17 cellular contexts compared by ENCODE assay signal in genomic region chr5:1660511-1660910, GRCh38.
DNase-seq lines count a peak whose midpoint lies in the region; FAIRE-seq and TF ChIP-seq lines count a peak whose summit lies in the region.
"Had no signal": no experiment of that assay in that cellular context is flagged by ENCODE, and none has a peak within 500 bp of the region (broad histone marks: within the 10 kb centered on the region; RNA-seq: fewer than 3 reads in every experiment).

No MANE protein-coding gene starts in this region.

- TF ChIP-seq EP300 in H1 (IDR thresholded peaks at IDR 0.05; ENCODE audit: borderline replicate concordance in 1 of 2, low read depth in 2 of 2, low read length in 2 of 2), result no peak

- peaks cover 0 to 2% of the 10 kb centered on the region in 2 experiments for H4K20me1 ChIP-seq in H1 (replicated peaks in 1 of 2; ENCODE audit: control insufficient read depth in 1 of 2, insufficient read depth in 2 of 2, low read length in 2 of 2)

- H3K9me3 ChIP-seq in H1 (ENCODE audit: insufficient read depth in 2 of 2, low read depth in 1 of 2, low read length in 1 of 2), result no peaks in the 10 kb centered on the region
- H3K9me3 ChIP-seq: SJSA1 had no signal

- no peak overlapping the region for H3K23ac ChIP-seq in H1 (ENCODE audit: insufficient read length)

- no peak overlapping the region for H2BK20ac ChIP-seq in H1 (ENCODE audit: low read length)

- H3K23me2 ChIP-seq in H1 (ENCODE audit: low read depth, low read length), result no peaks in the 10 kb centered on the region

- FAIRE-seq in GM12891 (lab: Jason Lieb, UNC) (no peak), H1 (lab: Jason Lieb, UNC) (no peak)

- H2AFZ ChIP-seq in H1 (ENCODE audit: low read length), result no peak overlapping the region

- H3K18ac ChIP-seq in H1 (ENCODE audit: extremely low read depth, low read length), result no peak overlapping the region

- H3K79me1 ChIP-seq in H1 (ENCODE audit: low read depth, low read length), result no peaks in the 10 kb centered on the region

- H3K27ac ChIP-seq in H1 (ENCODE audit: low read depth, low read length), result no peak overlapping the region
- H3K27ac ChIP-seq: KMS-11, SJSA1 had no signal

- POLR2A ChIA-PET in H1 (lab: Charles Lee; ENCODE audit: partially characterized antibody), result no interaction called here

- H3K27me3 ChIP-seq in H1 (replicated peaks in 1 of 4; ENCODE audit: control insufficient read depth in 3 of 4, extremely low read depth in 1 of 4, insufficient read depth in 3 of 4, low read length in 3 of 4), result peaks cover 0 to 6% (median 0%) of the 10 kb centered on the region in 4 experiments; a peak in 3 of 7 replicates

- peak overlapping the region; percentile 89 for H2BK15ac ChIP-seq in H1 (ENCODE audit: low read length)

- no peak overlapping the region for H3K4me2 ChIP-seq in H1 (ENCODE audit: insufficient read depth in 1 of 2, low read depth in 2 of 2, low read length in 2 of 2)
- H3K4me2 ChIP-seq: KMS-11 had no signal

- no peak overlapping the region for H3K4ac ChIP-seq in H1 (replicated peaks; ENCODE audit: insufficient read length, low read depth, low read length)

- DNase-seq in 8988T (peak; percentile 10), GM12891 (ENCODE audit: insufficient read length, low spot score) (peak; percentile 6), H1 (ENCODE audit: low read depth in 1 of 2, low spot score in 2 of 2) (no peak), mesenteric fat pad (ENCODE audit: low spot score) (peak; percentile 55), glomerular visceral epithelial cell (ENCODE audit: extremely low spot score) (no peak), NCI-H2196 (lab: John Stamatoyannopoulos, UW; ENCODE audit: unreplicated experiment) (no peak), NCI-H748 treated with DMSO at 0.1 percent for 48 hours (lab: John Stamatoyannopoulos, UW) (no peak), RPMI8226 (no peak)
- DNase-seq: GDM1, NCI-H1417, NCI-H187, NCI-H2107, NCI-H226, NCI-H524 treated with DMSO at 0.1 percent for 48 hours, PC-3 had no signal

- H3K36me3 ChIP-seq in H1 (ENCODE audit: control insufficient read depth in 2 of 4, insufficient read depth in 4 of 4, low read length in 3 of 4), result no peaks in the 10 kb centered on the region
- H3K36me3 ChIP-seq: SJSA1 had no signal

- no peaks in the 10 kb centered on the region for H3K79me2 ChIP-seq in H1 (ENCODE audit: control insufficient read depth in 1 of 2, insufficient read depth in 2 of 2, low read length in 2 of 2)

- no peak overlapping the region for H4K5ac ChIP-seq in H1 (ENCODE audit: insufficient read length, low read depth, low read length)

- CTCF ChIA-PET in H1 (lab: Charles Lee; ENCODE audit: partially characterized antibody), result interaction anchor here (1.8 kb wide), 1 partner anchor 9 kb away, joined by 5 read pairs; no protein-coding TSS in a partner anchor

- no peak overlapping the region for H2BK120ac ChIP-seq in H1 (replicated peaks; ENCODE audit: low read depth, low read length)

- no peak overlapping the region for H3K56ac ChIP-seq in H1 (replicated peaks; ENCODE audit: insufficient read length, low read depth, low read length)

- H3K4me1 ChIP-seq in H1 (replicated peaks in 1 of 4; ENCODE audit: control insufficient read depth in 3 of 4, insufficient read depth in 4 of 4, low read length in 3 of 4), result peaks cover 0 to 4% (median under 1%) of the 10 kb centered on the region in 4 experiments; a peak in 2 of 7 replicates
- H3K4me1 ChIP-seq: SJSA1 had no signal

- TF ChIP-seq POLR2A in GM12891 (IDR thresholded peaks at IDR 0.05; ENCODE audit: low read depth, low read length), result no peak
- no peak for TF ChIP-seq POLR2A in H1 (IDR thresholded peaks at IDR 0.05; ENCODE audit: control extremely low read depth in 1 of 2, low read depth in 2 of 2, low read length in 2 of 2)

- H2BK5ac ChIP-seq in H1 (ENCODE audit: low read depth, low read length), result no peak overlapping the region

- no peak for TF ChIP-seq CTCF in H1 (IDR thresholded peaks at IDR 0.05; ENCODE audit: control extremely low read depth in 1 of 3, insufficient read depth in 1 of 3, low read depth in 1 of 3, low read length in 3 of 3)

- peak overlapping the region; percentile 47; the same call in 1 of the 2 replicates for H2AK5ac ChIP-seq in H1 (ENCODE audit: low read depth, low read length)

- TF ChIP-seq RAD21 in H1 (IDR thresholded peaks at IDR 0.05 in 1 of 2, conservative IDR thresholded peaks at IDR 0.05 in 1 of 2; ENCODE audit: low read depth in 2 of 2, low read length in 2 of 2), result no peak

- no peak overlapping the region for H4K8ac ChIP-seq in H1 (ENCODE audit: extremely low read depth, insufficient read depth, low read length)

- H3K14ac ChIP-seq in H1 (ENCODE audit: insufficient read length), result no peak overlapping the region

- no peak overlapping the region for H3K4me3 ChIP-seq in H1 (ENCODE audit: extremely low read depth in 1 of 4, insufficient read depth in 2 of 4, low read depth in 3 of 4, low read length in 4 of 4)
- H3K4me3 ChIP-seq: SJSA1 had no signal

- 0 out of 2 replicates have a peak overlapping the region, but pooled peaks have one; percentile 80 for H2BK12ac ChIP-seq in H1 (ENCODE audit: low read depth, low read length)

- H4K91ac ChIP-seq in H1 (replicated peaks; ENCODE audit: insufficient read length, low read length), result no peak overlapping the region

- WGBS in H1 (ENCODE audit: extremely low coverage in 1 of 2, insufficient coverage in 1 of 2, insufficient read length in 1 of 2, insufficient replicate concordance in 2 of 2, low coverage in 1 of 2, low lambda C conversion rate in 2 of 2, missing lambda C conversion rate in 1 of 2), 2 experiments, result 64% methylated on average over 10 of the region's 10 CpGs; no CpG with 5 or more reads in 1 of the 2 experiments

- no peak overlapping the region for H3K9ac ChIP-seq in H1 (replicated peaks in 1 of 4; ENCODE audit: extremely low read depth in 1 of 4, low read depth in 3 of 4, low read length in 3 of 4)
- H3K9ac ChIP-seq: KMS-11 had no signal

TF ChIP-seq in GM12891, 5 proteins besides CTCF, POLR2A, EP300 and RAD21:
- TF ChIP-seq SPI1 (IDR thresholded peaks at IDR 0.05; ENCODE audit: low read depth, low read length) (no peak), PAX5 (IDR thresholded peaks at IDR 0.05; ENCODE audit: insufficient read depth, low read length, severe bottlenecking) (no peak), TAF1 (IDR thresholded peaks at IDR 0.05; ENCODE audit: low read depth, low read length) (no peak), POLR2AphosphoS5 (IDR thresholded peaks at IDR 0.05; ENCODE audit: low read depth, low read length) (no peak), POU2F2 (IDR thresholded peaks at IDR 0.05; ENCODE audit: low read depth, low read length) (no peak)

TF ChIP-seq in H1, 55 proteins besides CTCF, POLR2A, EP300 and RAD21:
- TF ChIP-seq EZH2 (IDR thresholded peaks at IDR 0.05; ENCODE audit: low read depth, low read length, severe bottlenecking) (no peak), KDM1A (IDR thresholded peaks at IDR 0.05; ENCODE audit: borderline replicate concordance, low read length) (no peak), SIN3A (conservative IDR thresholded peaks at IDR 0.05 in 1 of 2, IDR thresholded peaks at IDR 0.05 in 1 of 2; ENCODE audit: low read depth in 1 of 2, low read length in 2 of 2) (no peak)

Comparison
In these comparisons a context has a peak if more than half of its experiments do, and no peak if none do; other contexts are left out.
1. DNase-seq: peak in 8988T (single experiment), GM12891 (single experiment) and mesenteric fat pad (single experiment); none in H1 (0 of 2), glomerular visceral epithelial cell (single experiment), NCI-H2196 (single experiment), NCI-H748 treated with DMSO at 0.1 percent for 48 hours (single experiment) and RPMI8226 (single experiment).